ENCODE assay signal across 11 cellular contexts in genomic region chr11:22634897-22635629, GRCh38. TPM values are rescaled to one million over a fixed set of nuclear protein-coding genes. Genes with fewer than 3 reads are reported as not detected.
DNase-seq lines count a peak whose midpoint lies in the region; ATAC-seq and TF ChIP-seq lines count a peak whose summit lies in the region.
"Had no signal": no experiment of that assay in that cellular context is flagged by ENCODE, and none has a peak within 500 bp of the region (broad histone marks: within the 10 kb centered on the region; RNA-seq: fewer than 3 reads in every experiment).

No MANE protein-coding gene starts in this region.

- DNase-seq in DMS53 treated with DMSO at 0.1 percent for 48 hours (lab: John Stamatoyannopoulos, UW; ENCODE audit: unreplicated experiment) = peak; percentile 46
- peak; percentile 56 for DNase-seq in M059J (ENCODE audit: low read depth)
- no peak for DNase-seq in left lobe of liver (ENCODE audit: low spot score)
- no peak for DNase-seq in esophagus muscularis mucosa (ENCODE audit: extremely low spot score)
- DNase-seq in midbrain (lab: John Stamatoyannopoulos, UW) = no peak
- DNase-seq in chondrocyte (ENCODE audit: low spot score) = no peak
- DNase-seq: activated CD4-positive, alpha-beta memory T cell treated with anti-CD3 and anti-CD28 coated beads for 36 hours; stimulated activated naive B cell treated with anti-CD40 and anti-IgM and Interleukin-4, amounts not matched to agents 10 μg/mL and 1 μg/mL and 100 μg/mL, for 72 hours had no signal

- peak; percentile 49 for ATAC-seq in activated T-helper 17 cell treated with anti-CD3 and anti-CD28 coated beads, Interleukin-2, amount 50 U/mL, for 72 hours (replicated peaks)
- ATAC-seq in left lobe of liver (peak; percentile 81), GM18873 (IDR thresholded peaks at IDR 0.05; ENCODE audit: low FRiP score, unreplicated experiment) (no peak)

- no peaks in the 10 kb centered on the region for H3K27me3 ChIP-seq in esophagus muscularis mucosa

- no peaks in the 10 kb centered on the region for H3K36me3 Mint-ChIP-seq in activated T-helper 17 cell treated with anti-CD3 and anti-CD28 coated beads, Interleukin-2, amount 50 U/mL, for 72 hours (ENCODE audit: low read depth)
- H3K36me3 Mint-ChIP-seq in chondrocyte (ENCODE audit: low read depth) = no peaks in the 10 kb centered on the region
- H3K36me3 Mint-ChIP-seq: activated CD4-positive, alpha-beta memory T cell treated with anti-CD3 and anti-CD28 coated beads for 36 hours had no signal

- H3K9me3 ChIP-seq in esophagus muscularis mucosa = no peaks in the 10 kb centered on the region

- no peak for TF ChIP-seq CTCF in esophagus muscularis mucosa (IDR thresholded peaks at IDR 0.05)
- no peak for TF ChIP-seq CTCF in chondrocyte (IDR thresholded peaks at IDR 0.05)

- intact Hi-C loops in esophagus muscularis mucosa (cut with DNase I) = no loop called here

- no peaks in the 10 kb centered on the region for H3K4me1 ChIP-seq in esophagus muscularis mucosa

- no peak overlapping the region for H3K4me3 ChIP-seq in esophagus muscularis mucosa
- H3K4me3 ChIP-seq: PC-9 had no signal

- H3K27ac ChIP-seq in esophagus muscularis mucosa (replicated peaks in 1 of 4) = no peak overlapping the region
- H3K27ac ChIP-seq: PC-9 had no signal

- WGBS in esophagus muscularis mucosa = 88% methylated on average over 3 of the region's 3 CpGs

- no peak for TF ChIP-seq EP300 in esophagus muscularis mucosa (IDR thresholded peaks at IDR 0.05)

- TF ChIP-seq POLR2A in esophagus muscularis mucosa (IDR thresholded peaks at IDR 0.05; ENCODE audit: low read depth) = no peak

- no peak overlapping the region for H3K4me3 Mint-ChIP-seq in activated T-helper 17 cell treated with anti-CD3 and anti-CD28 coated beads, Interleukin-2, amount 50 U/mL, for 72 hours
- no peak overlapping the region for H3K4me3 Mint-ChIP-seq in chondrocyte (ENCODE audit: unreplicated experiment)
- H3K4me3 Mint-ChIP-seq: activated CD4-positive, alpha-beta memory T cell treated with anti-CD3 and anti-CD28 coated beads for 36 hours; stimulated activated naive B cell treated with anti-CD40 and anti-IgM and Interleukin-4, amounts not matched to agents 10 μg/mL and 1 μg/mL and 100 μg/mL, for 72 hours had no signal

- H3K27me3 Mint-ChIP-seq in activated T-helper 17 cell treated with anti-CD3 and anti-CD28 coated beads, Interleukin-2, amount 50 U/mL, for 72 hours = no peaks in the 10 kb centered on the region
- no peaks in the 10 kb centered on the region for H3K27me3 Mint-ChIP-seq in chondrocyte (ENCODE audit: low read depth)
- H3K27me3 Mint-ChIP-seq: activated CD4-positive, alpha-beta memory T cell treated with anti-CD3 and anti-CD28 coated beads for 36 hours; stimulated activated naive B cell treated with anti-CD40 and anti-IgM and Interleukin-4, amounts not matched to agents 10 μg/mL and 1 μg/mL and 100 μg/mL, for 72 hours had no signal

- H3K36me3 ChIP-seq in esophagus muscularis mucosa = no peaks in the 10 kb centered on the region

- H3K9me3 Mint-ChIP-seq in activated T-helper 17 cell treated with anti-CD3 and anti-CD28 coated beads, Interleukin-2, amount 50 U/mL, for 72 hours = no peaks in the 10 kb centered on the region
- no peaks in the 10 kb centered on the region for H3K9me3 Mint-ChIP-seq in chondrocyte (ENCODE audit: low read depth)
- H3K9me3 Mint-ChIP-seq: activated CD4-positive, alpha-beta memory T cell treated with anti-CD3 and anti-CD28 coated beads for 36 hours; stimulated activated naive B cell treated with anti-CD40 and anti-IgM and Interleukin-4, amounts not matched to agents 10 μg/mL and 1 μg/mL and 100 μg/mL, for 72 hours had no signal

- H3K27ac Mint-ChIP-seq in activated T-helper 17 cell treated with anti-CD3 and anti-CD28 coated beads, Interleukin-2, amount 50 U/mL, for 72 hours = no peak overlapping the region
- no peak overlapping the region for H3K27ac Mint-ChIP-seq in chondrocyte (ENCODE audit: unreplicated experiment)
- H3K27ac Mint-ChIP-seq: activated CD4-positive, alpha-beta memory T cell treated with anti-CD3 and anti-CD28 coated beads for 36 hours; stimulated activated naive B cell treated with anti-CD40 and anti-IgM and Interleukin-4, amounts not matched to agents 10 μg/mL and 1 μg/mL and 100 μg/mL, for 72 hours had no signal

- no peaks in the 10 kb centered on the region for H3K4me1 Mint-ChIP-seq in activated T-helper 17 cell treated with anti-CD3 and anti-CD28 coated beads, Interleukin-2, amount 50 U/mL, for 72 hours
- H3K4me1 Mint-ChIP-seq in chondrocyte (ENCODE audit: low read depth) = peaks cover 3% of the 10 kb centered on the region

RNA-seq across cellular contexts. Expression of gene FANCF, which starts 9.4 kb away (rescaled TPM):
- total RNA-seq in M059J (2014; rRNA removed; shearing (Covaris generic)) = 11.1 and 15.5 TPM in 2 replicates
- total RNA-seq in activated T-helper 17 cell treated with anti-CD3 and anti-CD28 coated beads, Interleukin-2, amount 50 U/mL, for 72 hours = 10 to 100 TPM in 1 of 2 donors, 1 to 10 TPM in 1; 7.3 to 10.9 TPM
- total RNA-seq in left lobe of liver = 4.3 TPM
- 1 to 10 TPM; 3.6 to 6.7 (median 4.9) TPM for total RNA-seq in esophagus muscularis mucosa
- total RNA-seq in chondrocyte = 7.0 to 7.4 TPM (median 7.2 TPM) in 3 replicates

RNA-seq across cellular contexts. Expression of gene GAS2, which starts 31.3 kb away (rescaled TPM):
- total RNA-seq in M059J (2014; rRNA removed; shearing (Covaris generic)) = 0.62 and 2.5 TPM in 2 replicates
- 1 to 10 TPM; 1.2 to 1.5 TPM for total RNA-seq in activated T-helper 17 cell treated with anti-CD3 and anti-CD28 coated beads, Interleukin-2, amount 50 U/mL, for 72 hours
- total RNA-seq in left lobe of liver = 34.2 TPM
- 1 to 10 TPM in 3 of 4 donors, under 1 TPM in 1; 0.65 to 4.2 (median 1.4) TPM for total RNA-seq in esophagus muscularis mucosa
- 1.2 to 1.7 TPM (median 1.6 TPM) in 3 replicates for total RNA-seq in chondrocyte

Comparison
In these comparisons a context has a peak if more than half of its experiments do, and no peak if none do; other contexts are left out.
1. DNase-seq: peak in DMS53 treated with DMSO at 0.1 percent for 48 hours (single experiment) and M059J (single experiment); none in left lobe of liver (single experiment), esophagus muscularis mucosa (single experiment), midbrain (single experiment) and chondrocyte (single experiment).